10 cellular contexts compared by ENCODE assay signal in the genomic region with DNA sequence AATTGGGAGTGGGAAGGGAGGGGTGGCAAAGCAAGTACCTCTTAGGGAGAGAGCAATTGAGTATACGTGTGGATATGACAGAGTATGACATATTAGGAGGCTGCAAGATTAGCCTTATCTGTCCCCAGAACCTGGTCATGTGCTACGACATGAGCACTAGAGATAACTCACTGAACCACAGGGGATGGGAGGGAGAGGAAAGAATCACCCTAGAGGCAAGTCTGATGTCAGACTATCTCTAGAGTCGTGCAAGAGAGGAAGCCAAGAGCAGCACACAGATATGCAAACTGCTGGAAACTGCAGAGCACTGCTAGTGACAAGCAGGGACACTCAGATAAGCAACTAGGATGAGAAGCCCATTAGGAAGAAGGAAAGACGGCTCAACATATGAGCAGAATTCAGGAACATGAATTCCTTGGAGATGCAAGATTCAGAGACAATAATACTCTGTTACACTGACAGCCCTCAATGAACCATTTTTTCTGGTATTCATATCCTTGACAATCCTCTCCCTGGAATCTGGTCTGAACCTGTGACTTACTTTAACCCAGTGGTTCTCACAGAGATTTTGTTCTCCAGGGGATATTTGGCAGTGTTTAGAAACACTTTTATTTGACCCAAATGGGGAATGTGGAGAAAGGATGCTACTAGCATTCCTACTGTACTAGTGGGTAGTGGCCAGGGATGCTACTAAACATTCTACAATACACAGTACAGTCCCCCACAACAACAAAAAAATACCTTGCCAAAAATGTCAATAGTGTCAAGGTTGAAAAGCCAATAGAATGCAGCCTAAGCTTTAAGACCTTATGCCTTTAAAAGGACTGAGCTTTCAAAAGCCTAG.
DNase-seq lines count a peak whose midpoint lies in the region; ATAC-seq and TF ChIP-seq lines count a peak whose summit lies in the region.
"Had no signal": no experiment of that assay in that cellular context is flagged by ENCODE, and none has a peak within 500 bp of the region (broad histone marks: within the 10 kb centered on the region; RNA-seq: fewer than 3 reads in every experiment).

No MANE protein-coding gene starts in this region.

- H3K4me3 ChIP-seq in brain microvascular endothelial cell (ENCODE audit: low read depth, low read length) = no peak overlapping the region
- no peak overlapping the region for H3K4me3 ChIP-seq in upper lobe of left lung
- no peak overlapping the region for H3K4me3 ChIP-seq in HAP-1
- H3K4me3 ChIP-seq: thoracic aorta had no signal

- no peaks in the 10 kb centered on the region for H3K27me3 Mint-ChIP-seq in activated T-cell treated with anti-CD3 and anti-CD28 coated beads, Interleukin-2, amount 50 U/mL, for 72 hours (ENCODE audit: low read depth)

- H3K36me3 Mint-ChIP-seq in activated T-cell treated with anti-CD3 and anti-CD28 coated beads, Interleukin-2, amount 50 U/mL, for 72 hours (ENCODE audit: insufficient read depth in 2 of 2) = no peaks in the 10 kb centered on the region

- H3K4me1 Mint-ChIP-seq in activated T-cell treated with anti-CD3 and anti-CD28 coated beads, Interleukin-2, amount 50 U/mL, for 72 hours (ENCODE audit: low read depth) = peaks cover 11% of the 10 kb centered on the region

- no peaks in the 10 kb centered on the region for H3K36me3 ChIP-seq in brain microvascular endothelial cell (replicated peaks)
- H3K36me3 ChIP-seq in upper lobe of left lung = no peaks in the 10 kb centered on the region
- no peaks in the 10 kb centered on the region for H3K36me3 ChIP-seq in HAP-1 (replicated peaks)
- H3K36me3 ChIP-seq: thoracic aorta had no signal

- peak in 1 of 2 donors; percentile 2 for DNase-seq in activated T-cell treated with anti-CD3 and anti-CD28 coated beads, Interleukin-2, amount 50 U/mL, for 72 hours
- no peak for DNase-seq in activated T-cell treated with anti-CD3 and anti-CD28 coated beads for 4 hours
- DNase-seq in brain microvascular endothelial cell = peak; percentile 41
- no peak for DNase-seq in upper lobe of left lung
- DNase-seq in RWPE1 (ENCODE audit: low spot score) = no peak
- no peak for DNase-seq in HAP-1 (ENCODE audit: low spot score in 2 of 2)

- H3K27ac ChIP-seq in brain microvascular endothelial cell (no peak overlapping the region), upper lobe of left lung (no peak overlapping the region), RWPE1 (no peak overlapping the region)
- H3K27ac ChIP-seq: parathyroid adenoma, thoracic aorta had no signal

- 40 to 51% methylated on average over 4 of the region's 4 CpGs for WGBS in upper lobe of left lung, 2 donors

- H3K9me3 Mint-ChIP-seq in activated T-cell treated with anti-CD3 and anti-CD28 coated beads, Interleukin-2, amount 50 U/mL, for 72 hours = no peaks in the 10 kb centered on the region

- in situ Hi-C loops in brain microvascular endothelial cell (cut with HindIII; ENCODE audit: low pct_ligation_motif_present, low sequenced_read_pairs) = no loop called here
- in situ Hi-C loops in HAP-1 (cut with MboI; ENCODE audit: low sequenced_read_pairs) = no loop called here

- H3K4me1 ChIP-seq in upper lobe of left lung = no peaks in the 10 kb centered on the region
- no peaks in the 10 kb centered on the region for H3K4me1 ChIP-seq in HAP-1
- H3K4me1 ChIP-seq: parathyroid adenoma had no signal

- H3K9me3 ChIP-seq in upper lobe of left lung (no peaks in the 10 kb centered on the region), HAP-1 (no peaks in the 10 kb centered on the region)
- H3K9me3 ChIP-seq: thoracic aorta had no signal

- no peak overlapping the region for H3K4me3 Mint-ChIP-seq in activated T-cell treated with anti-CD3 and anti-CD28 coated beads, Interleukin-2, amount 50 U/mL, for 72 hours

- CTCF ChIA-PET in RWPE1 (lab: Yijun Ruan, JAX) = interaction anchor here (0.7 kb wide), 1 partner anchor 17 kb away, joined by 3 read pairs; no protein-coding TSS in a partner anchor

- TF ChIP-seq CTCF in brain microvascular endothelial cell (IDR thresholded peaks at IDR 0.05; ENCODE audit: low read depth, low read length, missing control alignments) (no peak), upper lobe of left lung (IDR thresholded peaks at IDR 0.05) (no peak), RWPE1 (conservative IDR thresholded peaks at IDR 0.05; ENCODE audit: low read depth) (no peak)

- peak; percentile 67 to 68 for ATAC-seq in activated T-cell treated with anti-CD3 and anti-CD28 coated beads, Interleukin-2, amount 50 U/mL, for 72 hours (replicated peaks in 1 of 2)
- ATAC-seq in HG03520 (IDR thresholded peaks at IDR 0.05; ENCODE audit: unreplicated experiment) = peak; percentile 63
- peak; percentile 29 to 64 for ATAC-seq in upper lobe of left lung (ENCODE audit: low FRiP score in 2 of 2)
- ATAC-seq in HG03139 (IDR thresholded peaks at IDR 0.05; ENCODE audit: unreplicated experiment) = no peak

- TF ChIP-seq EP300 in upper lobe of left lung (IDR thresholded peaks at IDR 0.05) = no peak

- POLR2A ChIA-PET in RWPE1 (lab: Yijun Ruan, JAX; ENCODE audit: low non-redundant PET) = interaction anchor here (0.7 kb wide), 1 partner anchor 219 kb away, joined by 3 read pairs; no protein-coding TSS in a partner anchor

- no peak for TF ChIP-seq POLR2A in upper lobe of left lung (IDR thresholded peaks at IDR 0.05)

- H3K27ac Mint-ChIP-seq in activated T-cell treated with anti-CD3 and anti-CD28 coated beads, Interleukin-2, amount 50 U/mL, for 72 hours = no peak overlapping the region

- H3K27me3 ChIP-seq in brain microvascular endothelial cell (replicated peaks) = no peaks in the 10 kb centered on the region
- no peaks in the 10 kb centered on the region for H3K27me3 ChIP-seq in upper lobe of left lung
- no peaks in the 10 kb centered on the region for H3K27me3 ChIP-seq in HAP-1 (ENCODE audit: low read depth)
